ENCODE assay signal across 1 cellular context in the genomic region with DNA sequence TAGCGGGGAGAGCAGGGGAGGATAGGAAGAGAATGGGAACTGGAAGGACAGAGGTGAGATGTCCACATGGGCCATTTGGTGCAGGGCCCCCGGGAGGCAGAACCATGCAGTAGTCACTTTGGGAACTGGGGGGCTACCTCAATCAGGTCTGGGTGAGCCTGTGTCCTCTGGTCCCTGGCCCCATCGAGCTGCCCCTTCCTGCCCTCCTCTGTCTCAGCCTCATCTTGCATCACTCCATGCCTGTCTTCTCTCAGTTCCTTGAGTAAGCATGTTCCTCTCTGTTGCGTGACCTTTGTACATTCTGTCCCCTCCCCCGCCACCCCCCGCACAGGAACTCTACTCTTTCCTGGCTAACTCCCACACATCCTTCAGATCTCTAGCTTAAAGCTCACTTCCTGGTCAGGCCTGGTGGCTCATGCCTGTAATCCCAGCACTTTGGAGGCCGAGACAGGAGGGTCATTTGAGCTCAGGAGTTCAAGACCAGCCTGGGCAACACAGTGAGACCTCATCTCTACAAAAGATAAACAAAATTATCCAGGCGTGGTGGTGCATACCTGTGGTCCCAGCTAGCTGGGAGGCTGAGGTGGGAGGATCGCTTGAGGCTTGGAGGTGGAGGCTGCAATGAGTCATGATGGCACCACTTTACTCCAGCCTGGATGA.
TF ChIP-seq lines count a peak whose summit lies in the region.

No MANE protein-coding gene starts in this region.

TF ChIP-seq in HepG2, 621 proteins besides CTCF, POLR2A, EP300 and RAD21 (continued from another document and continues in another):
- TF ChIP-seq, protein P1, sequence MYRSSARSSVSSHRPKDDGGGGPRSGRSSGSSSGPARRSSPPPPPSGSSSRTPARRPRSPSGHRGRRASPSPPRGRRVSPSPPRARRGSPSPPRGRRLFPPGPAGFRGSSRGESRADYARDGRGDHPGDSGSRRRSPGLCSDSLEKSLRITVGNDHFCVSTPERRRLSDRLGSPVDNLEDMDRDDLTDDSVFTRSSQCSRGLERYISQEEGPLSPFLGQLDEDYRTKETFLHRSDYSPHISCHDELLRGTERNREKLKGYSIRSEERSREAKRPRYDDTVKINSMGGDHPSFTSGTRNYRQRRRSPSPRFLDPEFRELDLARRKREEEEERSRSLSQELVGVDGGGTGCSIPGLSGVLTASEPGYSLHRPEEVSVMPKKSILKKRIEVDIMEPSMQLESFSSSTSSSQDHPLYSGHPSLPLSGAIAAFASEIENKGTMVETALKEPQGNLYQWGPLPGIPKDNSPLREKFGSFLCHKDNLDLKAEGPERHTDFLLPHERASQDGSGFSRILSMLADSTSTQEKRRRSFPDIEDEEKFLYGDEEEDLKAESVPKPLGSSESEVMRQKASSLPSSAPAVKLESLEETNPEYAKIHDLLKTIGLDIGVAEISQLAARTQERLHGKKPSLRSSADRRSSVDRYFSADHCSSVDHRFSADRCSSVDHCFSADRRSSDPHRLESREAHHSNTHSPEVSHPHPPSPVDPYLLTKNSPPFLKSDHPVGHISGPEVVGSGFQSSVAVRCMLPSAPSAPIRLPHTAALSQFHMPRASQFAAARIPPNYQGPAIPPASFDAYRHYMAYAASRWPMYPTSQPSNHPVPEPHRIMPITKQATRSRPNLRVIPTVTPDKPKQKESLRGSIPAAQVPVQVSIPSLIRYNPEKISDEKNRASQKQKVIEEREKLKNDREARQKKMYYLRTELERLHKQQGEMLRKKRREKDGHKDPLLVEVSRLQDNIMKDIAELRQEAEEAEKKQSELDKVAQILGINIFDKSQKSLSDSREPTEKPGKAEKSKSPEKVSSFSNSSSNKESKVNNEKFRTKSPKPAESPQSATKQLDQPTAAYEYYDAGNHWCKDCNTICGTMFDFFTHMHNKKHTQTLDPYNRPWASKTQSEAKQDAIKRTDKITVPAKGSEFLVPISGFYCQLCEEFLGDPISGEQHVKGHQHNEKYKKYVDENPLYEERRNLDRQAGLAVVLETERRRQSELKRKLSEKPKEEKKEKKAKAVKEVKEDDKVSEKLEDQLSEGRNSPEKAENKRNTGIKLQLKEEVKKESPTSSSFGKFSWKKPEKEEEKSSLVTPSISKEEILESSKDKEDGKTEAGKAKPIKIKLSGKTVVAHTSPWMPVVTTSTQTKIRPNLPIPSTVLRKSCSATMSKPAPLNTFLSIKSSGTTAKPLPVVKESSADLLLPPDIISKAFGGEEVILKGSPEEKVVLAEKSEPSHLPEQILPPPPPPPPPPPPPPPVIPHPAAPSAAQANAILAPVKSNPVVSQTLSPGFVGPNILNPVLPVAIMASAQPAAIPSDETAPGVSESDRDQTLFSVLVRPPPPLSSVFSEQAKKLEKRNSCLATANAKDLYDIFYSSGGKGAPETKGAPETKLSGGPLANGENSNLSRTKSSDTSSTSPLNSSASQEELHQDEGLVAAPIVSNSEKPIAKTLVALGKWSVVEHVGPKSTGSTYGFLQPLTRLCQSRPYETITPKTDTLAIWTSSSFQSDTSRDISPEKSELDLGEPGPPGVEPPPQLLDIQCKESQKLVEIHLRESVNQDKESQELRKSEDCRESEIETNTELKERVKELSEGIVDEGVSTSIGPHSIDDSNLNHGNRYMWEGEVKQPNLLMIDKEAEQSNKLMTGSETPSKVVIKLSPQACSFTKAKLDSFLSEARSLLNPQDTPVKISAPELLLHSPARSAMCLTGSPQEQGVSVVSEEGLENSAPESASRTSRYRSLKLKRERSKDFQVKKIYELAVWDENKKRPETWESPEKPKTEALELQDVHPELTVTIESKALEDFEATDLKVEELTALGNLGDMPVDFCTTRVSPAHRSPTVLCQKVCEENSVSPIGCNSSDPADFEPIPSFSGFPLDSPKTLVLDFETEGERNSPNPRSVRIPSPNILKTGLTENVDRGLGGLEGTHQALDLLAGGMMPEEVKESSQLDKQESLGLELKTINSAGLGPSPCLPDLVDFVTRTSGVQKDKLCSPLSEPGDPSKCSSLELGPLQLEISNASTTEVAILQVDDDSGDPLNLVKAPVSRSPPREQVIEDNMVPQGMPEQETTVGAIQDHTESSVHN (CRISPR knock-in tag; IDR thresholded peaks at IDR 0.05) = no peak
- peak; percentile 10; the same call in 1 of the 2 replicates for TF ChIP-seq SAP130 (CRISPR knock-in tag; IDR thresholded peaks at IDR 0.05; ENCODE audit: low read depth)
- no peak for TF ChIP-seq ZNF160 (CRISPR knock-in tag; IDR thresholded peaks at IDR 0.05)
- no peak for TF ChIP-seq ZBTB3 (CRISPR knock-in tag; IDR thresholded peaks at IDR 0.05; ENCODE audit: borderline replicate concordance, low read depth)
- TF ChIP-seq, protein P2, sequence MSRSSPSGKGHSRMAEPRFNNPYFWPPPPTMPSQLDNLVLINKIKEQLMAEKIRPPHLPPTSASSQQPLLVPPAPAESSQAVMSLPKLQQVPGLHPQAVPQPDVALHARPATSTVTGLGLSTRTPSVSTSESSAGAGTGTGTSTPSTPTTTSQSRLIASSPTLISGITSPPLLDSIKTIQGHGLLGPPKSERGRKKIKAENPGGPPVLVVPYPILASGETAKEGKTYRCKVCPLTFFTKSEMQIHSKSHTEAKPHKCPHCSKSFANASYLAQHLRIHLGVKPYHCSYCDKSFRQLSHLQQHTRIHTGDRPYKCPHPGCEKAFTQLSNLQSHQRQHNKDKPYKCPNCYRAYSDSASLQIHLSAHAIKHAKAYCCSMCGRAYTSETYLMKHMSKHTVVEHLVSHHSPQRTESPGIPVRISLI (CRISPR knock-in tag; IDR thresholded peaks at IDR 0.05; ENCODE audit: borderline replicate concordance) = no peak
- no peak for TF ChIP-seq MEIS1 (CRISPR knock-in tag; IDR thresholded peaks at IDR 0.05; ENCODE audit: borderline replicate concordance)
- TF ChIP-seq POLR2AphosphoS5 (IDR thresholded peaks at IDR 0.05; ENCODE audit: low read depth, low read length) = no peak
- TF ChIP-seq TEAD2 (CRISPR knock-in tag; IDR thresholded peaks at IDR 0.05) = no peak
- no peak for TF ChIP-seq NCOA5 (CRISPR knock-in tag; IDR thresholded peaks at IDR 0.05)
- TF ChIP-seq, protein P3, sequence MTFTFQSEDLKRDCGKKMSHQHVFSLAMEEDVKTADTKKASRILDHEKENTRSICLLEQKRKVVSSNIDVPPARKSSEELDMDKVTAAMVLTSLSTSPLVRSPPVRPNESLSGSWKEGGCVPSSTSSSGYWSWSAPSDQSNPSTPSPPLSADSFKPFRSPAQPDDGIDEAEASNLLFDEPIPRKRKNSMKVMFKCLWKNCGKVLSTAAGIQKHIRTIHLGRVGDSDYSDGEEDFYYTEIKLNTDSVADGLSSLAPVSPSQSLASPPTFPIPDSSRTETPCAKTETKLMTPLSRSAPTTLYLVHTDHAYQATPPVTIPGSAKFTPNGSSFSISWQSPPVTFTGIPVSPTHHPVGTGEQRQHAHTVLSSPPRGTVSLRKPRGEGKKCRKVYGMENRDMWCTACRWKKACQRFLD (CRISPR knock-in tag; IDR thresholded peaks at IDR 0.05; ENCODE audit: borderline replicate concordance) = no peak
- TF ChIP-seq ZNF317 (CRISPR knock-in tag; IDR thresholded peaks at IDR 0.05) = no peak
- TF ChIP-seq, protein P4, sequence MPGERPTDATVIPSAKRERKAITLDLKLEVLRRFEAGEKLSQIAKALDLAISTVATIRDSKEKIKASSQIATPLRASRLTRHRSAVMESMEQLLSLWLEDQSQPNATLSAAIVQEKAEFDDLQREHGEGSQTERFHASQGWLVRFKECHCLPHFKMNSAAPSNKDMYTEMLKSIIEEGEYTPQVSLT (CRISPR knock-in tag; IDR thresholded peaks at IDR 0.05; ENCODE audit: borderline replicate concordance, low read depth) = no peak
- TF ChIP-seq ZNF660 (CRISPR knock-in tag; IDR thresholded peaks at IDR 0.05; ENCODE audit: borderline replicate concordance, low read depth) = no peak
- TF ChIP-seq ZNF562 (CRISPR knock-in tag; IDR thresholded peaks at IDR 0.05; ENCODE audit: borderline replicate concordance) = no peak
- no peak for TF ChIP-seq ZNF234 (CRISPR knock-in tag; conservative IDR thresholded peaks at IDR 0.05)
- 0 out of 2 replicates have a peak, but pooled peaks have one; percentile 47 for TF ChIP-seq FOSL2 (CRISPR knock-in tag; IDR thresholded peaks at IDR 0.05)
- no peak for TF ChIP-seq ZNF629 (CRISPR knock-in tag; conservative IDR thresholded peaks at IDR 0.05)
- TF ChIP-seq ELF3 (CRISPR knock-in tag; IDR thresholded peaks at IDR 0.05) = peak; percentile 72; the same call in 1 of the 2 replicates
- TF ChIP-seq KMT2A (CRISPR knock-in tag; IDR thresholded peaks at IDR 0.05) = no peak
- peak; percentile 50; the same call in 1 of the 2 replicates for TF ChIP-seq ELF1 (CRISPR knock-in tag; IDR thresholded peaks at IDR 0.05)
- TF ChIP-seq, protein P5, sequence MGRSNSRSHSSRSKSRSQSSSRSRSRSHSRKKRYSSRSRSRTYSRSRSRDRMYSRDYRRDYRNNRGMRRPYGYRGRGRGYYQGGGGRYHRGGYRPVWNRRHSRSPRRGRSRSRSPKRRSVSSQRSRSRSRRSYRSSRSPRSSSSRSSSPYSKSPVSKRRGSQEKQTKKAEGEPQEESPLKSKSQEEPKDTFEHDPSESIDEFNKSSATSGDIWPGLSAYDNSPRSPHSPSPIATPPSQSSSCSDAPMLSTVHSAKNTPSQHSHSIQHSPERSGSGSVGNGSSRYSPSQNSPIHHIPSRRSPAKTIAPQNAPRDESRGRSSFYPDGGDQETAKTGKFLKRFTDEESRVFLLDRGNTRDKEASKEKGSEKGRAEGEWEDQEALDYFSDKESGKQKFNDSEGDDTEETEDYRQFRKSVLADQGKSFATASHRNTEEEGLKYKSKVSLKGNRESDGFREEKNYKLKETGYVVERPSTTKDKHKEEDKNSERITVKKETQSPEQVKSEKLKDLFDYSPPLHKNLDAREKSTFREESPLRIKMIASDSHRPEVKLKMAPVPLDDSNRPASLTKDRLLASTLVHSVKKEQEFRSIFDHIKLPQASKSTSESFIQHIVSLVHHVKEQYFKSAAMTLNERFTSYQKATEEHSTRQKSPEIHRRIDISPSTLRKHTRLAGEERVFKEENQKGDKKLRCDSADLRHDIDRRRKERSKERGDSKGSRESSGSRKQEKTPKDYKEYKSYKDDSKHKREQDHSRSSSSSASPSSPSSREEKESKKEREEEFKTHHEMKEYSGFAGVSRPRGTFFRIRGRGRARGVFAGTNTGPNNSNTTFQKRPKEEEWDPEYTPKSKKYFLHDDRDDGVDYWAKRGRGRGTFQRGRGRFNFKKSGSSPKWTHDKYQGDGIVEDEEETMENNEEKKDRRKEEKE (IDR thresholded peaks at IDR 0.05) = no peak
- TF ChIP-seq MAF1 (CRISPR knock-in tag; IDR thresholded peaks at IDR 0.05; ENCODE audit: borderline replicate concordance) = no peak
- peak; percentile 17; the same call in 1 of the 2 replicates for TF ChIP-seq ETV5 (CRISPR knock-in tag; IDR thresholded peaks at IDR 0.05; ENCODE audit: borderline replicate concordance)
- no peak for TF ChIP-seq ZSCAN31 (CRISPR knock-in tag; IDR thresholded peaks at IDR 0.05; ENCODE audit: low read depth)
- no peak for TF ChIP-seq ZNF44 (CRISPR knock-in tag; IDR thresholded peaks at IDR 0.05)
- TF ChIP-seq, protein P6, sequence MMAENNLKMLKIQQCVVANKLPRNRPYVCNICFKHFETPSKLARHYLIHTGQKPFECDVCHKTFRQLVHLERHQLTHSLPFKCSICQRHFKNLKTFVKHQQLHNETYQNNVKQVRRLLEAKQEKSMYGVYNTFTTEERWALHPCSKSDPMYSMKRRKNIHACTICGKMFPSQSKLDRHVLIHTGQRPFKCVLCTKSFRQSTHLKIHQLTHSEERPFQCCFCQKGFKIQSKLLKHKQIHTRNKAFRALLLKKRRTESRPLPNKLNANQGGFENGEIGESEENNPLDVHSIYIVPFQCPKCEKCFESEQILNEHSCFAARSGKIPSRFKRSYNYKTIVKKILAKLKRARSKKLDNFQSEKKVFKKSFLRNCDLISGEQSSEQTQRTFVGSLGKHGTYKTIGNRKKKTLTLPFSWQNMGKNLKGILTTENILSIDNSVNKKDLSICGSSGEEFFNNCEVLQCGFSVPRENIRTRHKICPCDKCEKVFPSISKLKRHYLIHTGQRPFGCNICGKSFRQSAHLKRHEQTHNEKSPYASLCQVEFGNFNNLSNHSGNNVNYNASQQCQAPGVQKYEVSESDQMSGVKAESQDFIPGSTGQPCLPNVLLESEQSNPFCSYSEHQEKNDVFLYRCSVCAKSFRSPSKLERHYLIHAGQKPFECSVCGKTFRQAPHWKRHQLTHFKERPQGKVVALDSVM (CRISPR knock-in tag; IDR thresholded peaks at IDR 0.05) = peak; percentile 97
- TF ChIP-seq HOXD1 (CRISPR knock-in tag; IDR thresholded peaks at IDR 0.05) = no peak
- no peak for TF ChIP-seq RBM22 (optimal IDR thresholded peaks at IDR 0.05; ENCODE audit: low read length)
- TF ChIP-seq GABPB1 (CRISPR knock-in tag; IDR thresholded peaks at IDR 0.05) = 0 out of 2 replicates have a peak, but pooled peaks have one; percentile 10
- peak; percentile 56; the same call in 1 of the 2 replicates for TF ChIP-seq ZNF121 (CRISPR knock-in tag; IDR thresholded peaks at IDR 0.05)
- TF ChIP-seq XBP1 (CRISPR knock-in tag; IDR thresholded peaks at IDR 0.05) = no peak
- no peak for TF ChIP-seq SOX13 (IDR thresholded peaks at IDR 0.05)
- TF ChIP-seq SOX13 (CRISPR knock-in tag; conservative IDR thresholded peaks at IDR 0.05 in 1 of 2, IDR thresholded peaks at IDR 0.05 in 1 of 2) = no peak
- no peak for TF ChIP-seq MED13 (CRISPR knock-in tag; IDR thresholded peaks at IDR 0.05)
- TF ChIP-seq ZNF652 (CRISPR knock-in tag; IDR thresholded peaks at IDR 0.05; ENCODE audit: borderline replicate concordance, low read depth) = no peak
- TF ChIP-seq, protein P7, sequence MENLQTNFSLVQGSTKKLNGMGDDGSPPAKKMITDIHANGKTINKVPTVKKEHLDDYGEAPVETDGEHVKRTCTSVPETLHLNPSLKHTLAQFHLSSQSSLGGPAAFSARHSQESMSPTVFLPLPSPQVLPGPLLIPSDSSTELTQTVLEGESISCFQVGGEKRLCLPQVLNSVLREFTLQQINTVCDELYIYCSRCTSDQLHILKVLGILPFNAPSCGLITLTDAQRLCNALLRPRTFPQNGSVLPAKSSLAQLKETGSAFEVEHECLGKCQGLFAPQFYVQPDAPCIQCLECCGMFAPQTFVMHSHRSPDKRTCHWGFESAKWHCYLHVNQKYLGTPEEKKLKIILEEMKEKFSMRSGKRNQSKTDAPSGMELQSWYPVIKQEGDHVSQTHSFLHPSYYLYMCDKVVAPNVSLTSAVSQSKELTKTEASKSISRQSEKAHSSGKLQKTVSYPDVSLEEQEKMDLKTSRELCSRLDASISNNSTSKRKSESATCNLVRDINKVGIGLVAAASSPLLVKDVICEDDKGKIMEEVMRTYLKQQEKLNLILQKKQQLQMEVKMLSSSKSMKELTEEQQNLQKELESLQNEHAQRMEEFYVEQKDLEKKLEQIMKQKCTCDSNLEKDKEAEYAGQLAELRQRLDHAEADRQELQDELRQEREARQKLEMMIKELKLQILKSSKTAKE (CRISPR knock-in tag; IDR thresholded peaks at IDR 0.05; ENCODE audit: borderline replicate concordance) = no peak
- no peak for TF ChIP-seq RFX3 (CRISPR knock-in tag; IDR thresholded peaks at IDR 0.05)
- TF ChIP-seq ZMYM3 (CRISPR knock-in tag; IDR thresholded peaks at IDR 0.05) = peak; percentile 68; the same call in 1 of the 2 replicates
- no peak for TF ChIP-seq NFE2L2 (IDR thresholded peaks at IDR 0.05; ENCODE audit: low read length)
- peak; percentile 60; the same call in 1 of the 2 replicates for TF ChIP-seq HNF4G (IDR thresholded peaks at IDR 0.05; ENCODE audit: borderline replicate concordance, low read depth, low read length)
- TF ChIP-seq HNF4G (CRISPR knock-in tag; IDR thresholded peaks at IDR 0.05; ENCODE audit: borderline replicate concordance, low read depth) = no peak
